Comparison of ENCODE assay signal across 3 cellular contexts in genomic region chr7:89796481-89796880, GRCh38.
"Had no signal": no experiment of that assay in that cellular context is flagged by ENCODE, and none has a peak within 500 bp of the region (broad histone marks: within the 10 kb centered on the region; RNA-seq: fewer than 3 reads in every experiment).

No MANE protein-coding gene starts in this region.

- H3K4me3 ChIP-seq: GM12878 had no signal

- DNase-seq: GDM1, GF-D8 had no signal
